Comparison of ENCODE assay signal across 16 cellular contexts in the genomic region with DNA sequence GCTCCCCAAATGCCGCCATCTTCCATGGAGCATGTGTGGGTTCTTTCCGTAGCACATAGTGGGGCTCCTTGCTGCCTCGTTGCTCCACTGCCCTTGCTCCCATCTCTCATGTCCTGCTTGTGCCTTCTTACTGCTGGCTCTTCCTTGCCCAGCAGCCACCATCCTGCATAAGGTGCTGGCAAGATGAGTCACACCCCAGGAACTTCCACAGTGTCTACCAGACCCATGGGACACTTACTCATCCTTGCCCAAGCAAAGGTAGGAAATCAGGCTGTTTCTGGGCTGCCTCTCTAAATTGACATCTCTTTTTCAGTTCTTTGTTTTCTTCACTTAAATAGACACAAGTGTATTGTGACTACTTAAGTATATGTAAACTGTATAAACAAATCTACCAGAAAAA. TPM values are rescaled to one million over a fixed set of nuclear protein-coding genes. Genes with fewer than 3 reads are reported as not detected.
DNase-seq lines count a peak whose midpoint lies in the region; ATAC-seq, FAIRE-seq and TF ChIP-seq lines count a peak whose summit lies in the region.
"Had no signal": no experiment of that assay in that cellular context is flagged by ENCODE, and none has a peak within 500 bp of the region (broad histone marks: within the 10 kb centered on the region; RNA-seq: fewer than 3 reads in every experiment).

No MANE protein-coding gene starts in this region.

- H3K27ac ChIP-seq in mammary epithelial cell (ENCODE audit: insufficient read depth, low read depth, low read length) = peak overlapping the region; percentile 44
- peak overlapping the region; percentile 19 for H3K27ac ChIP-seq in keratinocyte (ENCODE audit: control insufficient read depth, insufficient read depth, low read length)
- H3K27ac ChIP-seq: left lung had no signal

- 49% methylated on average over 3 of the region's 3 CpGs for WGBS in mammary epithelial cell (ENCODE audit: low coverage, missing lambda C conversion rate)

- H3K9me1 ChIP-seq in keratinocyte (ENCODE audit: control insufficient read depth, extremely low read depth, insufficient read depth, low read length) = no peaks in the 10 kb centered on the region

- H3K9ac ChIP-seq in mammary epithelial cell (ENCODE audit: insufficient read depth, low read length) (no peak overlapping the region), keratinocyte (ENCODE audit: control insufficient read depth, extremely low read depth, insufficient read depth, low read length) (no peak overlapping the region)

- H4K20me1 ChIP-seq in mammary epithelial cell (ENCODE audit: insufficient read depth, low read length) (no peaks in the 10 kb centered on the region), keratinocyte (ENCODE audit: control insufficient read depth, extremely low read depth, insufficient read depth, low read length) (no peaks in the 10 kb centered on the region)

- TF ChIP-seq CTCF in mammary epithelial cell (conservative IDR thresholded peaks at IDR 0.05 in 1 of 2, IDR thresholded peaks at IDR 0.05 in 1 of 2; ENCODE audit: extremely low read depth in 1 of 2, insufficient read depth in 1 of 2, low read depth in 1 of 2, low read length in 2 of 2) (no peak), keratinocyte (optimal IDR thresholded peaks at IDR 0.05 in 1 of 3, IDR thresholded peaks at IDR 0.05 in 1 of 3, conservative IDR thresholded peaks at IDR 0.05 in 1 of 3; ENCODE audit: extremely low read depth in 1 of 3, insufficient read depth in 2 of 3, low read length in 3 of 3) (no peak)

- H3K4me3 ChIP-seq in mammary epithelial cell (replicated peaks in 1 of 3; ENCODE audit: insufficient read depth in 1 of 3, low read depth in 2 of 3, low read length in 3 of 3) (no peak overlapping the region), keratinocyte (ENCODE audit: control insufficient read depth in 2 of 3, extremely low read depth in 1 of 3, insufficient read depth in 2 of 3, low read depth in 1 of 3, low read length in 3 of 3) (no peak overlapping the region)
- H3K4me3 ChIP-seq: left lung had no signal

- in situ Hi-C loops in mammary epithelial cell (cut with MboI; ENCODE audit: low sequenced_read_pairs in 2 of 2) = no loop called here

- H3K9me3 ChIP-seq in mammary epithelial cell (replicated peaks; ENCODE audit: insufficient read depth, low read length) = peaks cover 2% of the 10 kb centered on the region
- H3K9me3 ChIP-seq in keratinocyte (ENCODE audit: control insufficient read depth, low read depth, low read length) = no peaks in the 10 kb centered on the region
- H3K9me3 ChIP-seq: left lung had no signal

- peak; percentile 89 for FAIRE-seq in keratinocyte (lab: Jason Lieb, UNC)

- CTCF ChIA-PET in mammary epithelial cell (lab: Charles Lee; ENCODE audit: low non-redundant PET) = no interaction called here

- H3K79me2 ChIP-seq in mammary epithelial cell (ENCODE audit: insufficient read depth, low read length) (no peaks in the 10 kb centered on the region), keratinocyte (ENCODE audit: control insufficient read depth, insufficient read depth, low read length) (no peaks in the 10 kb centered on the region)

- intact Hi-C loops in mammary epithelial cell (cut with micrococcal nuclease) = no loop called here

- H3K4me2 ChIP-seq in mammary epithelial cell (ENCODE audit: insufficient read depth, low read depth, low read length) (peak overlapping the region; percentile 1), keratinocyte (ENCODE audit: control insufficient read depth, extremely low read depth, insufficient read depth, low read depth, low read length) (peak overlapping the region; percentile 40)

- DNase-seq in COLO829 (ENCODE audit: low spot score) (peak; percentile 45), LHCN-M2 (ENCODE audit: low read depth) (peak; percentile 86), mammary epithelial cell (peak; percentile 88), keratinocyte (ENCODE audit: low read depth, low spot score) (peak; percentile 53), NCI-H82 (lab: John Stamatoyannopoulos, UW) (no peak), NCI-H2227 (lab: John Stamatoyannopoulos, UW; ENCODE audit: unreplicated experiment) (no peak)
- no peak for DNase-seq in stimulated activated naive CD4-positive, alpha-beta T cell (lab: John Stamatoyannopoulos, UW)
- DNase-seq: activated CD4-positive, CD25-positive, alpha-beta regulatory T cell treated with anti-CD3 and anti-CD28 coated beads, Interleukin-2, amount 50 U/mL, for 72 hours; activated T-cell treated with anti-CD3 and anti-CD28 coated beads, Interleukin-2, amount 50 U/mL, for 24 hours; C1 segment of cervical spinal cord; GF-D8; Kasumi-1; left lung; NCI-H2081 had no signal

- H3K4me1 ChIP-seq in mammary epithelial cell (ENCODE audit: insufficient read depth, low read length) (peaks cover 43% of the 10 kb centered on the region), keratinocyte (ENCODE audit: control insufficient read depth, extremely low read depth, insufficient read depth, low read length) (peaks cover 28% of the 10 kb centered on the region)

- no peak for ATAC-seq in HG02623 (IDR thresholded peaks at IDR 0.05; ENCODE audit: unreplicated experiment)
- ATAC-seq: left lung; natural killer cell treated with Interleukin-12 subunit alpha and Interleukin-12 subunit beta and Interleukin-15 and Interleukin-18, amount 100 ng/mL, for 72 hours had no signal

- H2AFZ ChIP-seq in mammary epithelial cell (ENCODE audit: low read depth, low read length) = peak overlapping the region; percentile 7
- H2AFZ ChIP-seq in keratinocyte (ENCODE audit: control insufficient read depth, low read length) = no peak overlapping the region

- H3K27me3 ChIP-seq in mammary epithelial cell (ENCODE audit: insufficient read depth, low read length) (no peaks in the 10 kb centered on the region), keratinocyte (ENCODE audit: control insufficient read depth, extremely low read depth, insufficient read depth, low read length) (no peaks in the 10 kb centered on the region)
- H3K27me3 ChIP-seq: left lung had no signal

- no peaks in the 10 kb centered on the region for H3K36me3 ChIP-seq in mammary epithelial cell (ENCODE audit: insufficient read depth, low read length)
- H3K36me3 ChIP-seq in keratinocyte (ENCODE audit: control insufficient read depth in 2 of 2, extremely low read depth in 1 of 2, insufficient read depth in 2 of 2, low read length in 2 of 2) = no peaks in the 10 kb centered on the region
- H3K36me3 ChIP-seq: left lung had no signal

- BruUV-seq in mammary epithelial cell (replicated peaks; lab: Mats Ljungman, UMichigan) = no TSS peak

- dilution Hi-C loops in mammary epithelial cell (cut with HindIII; ENCODE audit: low sequenced_read_pairs) = no loop called here
- dilution Hi-C loops in keratinocyte (cut with MboI; ENCODE audit: extremely low pct_ligation_motif_present, low sequenced_read_pairs) = no loop called here

RNA-seq across cellular contexts. Expression of a gene that starts 39.4 kb away (rescaled TPM):
- total RNA-seq in LHCN-M2 (2014; rRNA removed) (33.6 and 39.4 TPM in 2 replicates), mammary epithelial cell (1 to 10 TPM in 1 of 2 donors, under 1 TPM in 1; 0.50 to 4.1 TPM)
- 1.2 TPM for polyA plus RNA-seq in LHCN-M2 (2012)
- polyA plus RNA-seq in mammary epithelial cell (3.4 TPM), keratinocyte (0.10 to 0.22 TPM (median 0.14 TPM) in 3 replicates)
- polyA minus RNA-seq in mammary epithelial cell (5.3 TPM), keratinocyte (0.10 to 0.13 TPM in 2 of 3 replicates, not detected in the other)
- polyA plus RNA-seq in keratinocyte (2011; ENCODE audit: low read depth) = 0.35 TPM
- polyA plus RNA-seq in keratinocyte (2011; cell fraction: cytosol; rRNA removed) = 0.16 and 0.22 TPM in 2 replicates
- polyA plus RNA-seq in keratinocyte (2011; cell fraction: nucleus; rRNA removed) = 0.15 and 0.19 TPM in 2 replicates
- polyA plus RNA-seq in keratinocyte (2012; ENCODE audit: low replicate concordance) = 0.10 and 0.19 TPM in 2 replicates
- not detected for polyA minus RNA-seq in keratinocyte (2011; cell fraction: cytosol; rRNA and poly(A)+ RNA removed)
- 0.21 and 0.23 TPM in 2 replicates for polyA minus RNA-seq in keratinocyte (2011; cell fraction: nucleus; rRNA and poly(A)+ RNA removed)

Comparison
In these comparisons a context has a peak if more than half of its experiments do, and no peak if none do; other contexts are left out.
1. DNase-seq: peak in COLO829 (single experiment), LHCN-M2 (single experiment), mammary epithelial cell (single experiment) and keratinocyte (single experiment); none in stimulated activated naive CD4-positive, alpha-beta T cell (0 of 6), NCI-H82 (single experiment) and NCI-H2227 (single experiment).